Comparison of ENCODE assay signal across 21 cellular contexts in genomic region chr10:12631216-12631615, GRCh38.
DNase-seq lines count a peak whose midpoint lies in the region; ATAC-seq, FAIRE-seq and TF ChIP-seq lines count a peak whose summit lies in the region.
"Had no signal": no experiment of that assay in that cellular context is flagged by ENCODE, and none has a peak within 500 bp of the region (broad histone marks: within the 10 kb centered on the region; RNA-seq: fewer than 3 reads in every experiment).

No MANE protein-coding gene starts in this region.

- CTCF ChIA-PET in mammary epithelial cell (lab: Charles Lee; ENCODE audit: low non-redundant PET), result no interaction called here

- dilution Hi-C loops in mammary epithelial cell (cut with HindIII; ENCODE audit: low sequenced_read_pairs), result no loop called here
- dilution Hi-C loops in keratinocyte (cut with MboI; ENCODE audit: extremely low pct_ligation_motif_present, low sequenced_read_pairs), result no loop called here

- WGBS in mammary epithelial cell (ENCODE audit: low coverage, missing lambda C conversion rate), result 15% methylated on average over 3 of the region's 3 CpGs

- H3K4me3 ChIP-seq in mammary epithelial cell (replicated peaks in 1 of 3; ENCODE audit: insufficient read depth in 1 of 3, low read depth in 2 of 3, low read length in 3 of 3) (no peak overlapping the region), keratinocyte (ENCODE audit: control insufficient read depth in 2 of 3, extremely low read depth in 1 of 3, insufficient read depth in 2 of 3, low read depth in 1 of 3, low read length in 3 of 3) (no peak overlapping the region), H7 (ENCODE audit: insufficient read depth, low read depth, low read length) (no peak overlapping the region)
- H3K4me3 ChIP-seq: HAP-1, upper lobe of right lung had no signal

- H4K20me1 ChIP-seq in mammary epithelial cell (ENCODE audit: insufficient read depth, low read length) (no peaks in the 10 kb centered on the region), keratinocyte (ENCODE audit: control insufficient read depth, extremely low read depth, insufficient read depth, low read length) (no peaks in the 10 kb centered on the region)

- in situ Hi-C loops in ACHN (cut with HindIII; ENCODE audit: low pct_ligation_motif_present, low pct_unique_long_range_greater_than_20kb, low sequenced_read_pairs) (no loop called here), mammary epithelial cell (cut with MboI; ENCODE audit: low sequenced_read_pairs in 2 of 2) (no loop called here)

- H3K27ac ChIP-seq in mammary epithelial cell (ENCODE audit: insufficient read depth, low read depth, low read length) (no peak overlapping the region), keratinocyte (ENCODE audit: control insufficient read depth, insufficient read depth, low read length) (no peak overlapping the region)
- H3K27ac ChIP-seq: brain microvascular endothelial cell, upper lobe of right lung had no signal

- FAIRE-seq in keratinocyte (lab: Jason Lieb, UNC), result no peak

- no peaks in the 10 kb centered on the region for H3K9me1 ChIP-seq in keratinocyte (ENCODE audit: control insufficient read depth, extremely low read depth, insufficient read depth, low read length)

- H3K4me2 ChIP-seq in mammary epithelial cell (ENCODE audit: insufficient read depth, low read depth, low read length) (peak overlapping the region; percentile 41), keratinocyte (ENCODE audit: control insufficient read depth, extremely low read depth, insufficient read depth, low read depth, low read length) (peak overlapping the region; percentile 12)

- H3K27me3 ChIP-seq in mammary epithelial cell (ENCODE audit: insufficient read depth, low read length) (no peaks in the 10 kb centered on the region), keratinocyte (ENCODE audit: control insufficient read depth, extremely low read depth, insufficient read depth, low read length) (no peaks in the 10 kb centered on the region), H7 (ENCODE audit: control insufficient read depth, insufficient read depth, low read length) (no peaks in the 10 kb centered on the region)
- H3K27me3 ChIP-seq: brain microvascular endothelial cell, upper lobe of right lung had no signal

- no peaks in the 10 kb centered on the region for H3K79me2 ChIP-seq in mammary epithelial cell (ENCODE audit: insufficient read depth, low read length)
- no peaks in the 10 kb centered on the region for H3K79me2 ChIP-seq in keratinocyte (ENCODE audit: control insufficient read depth, insufficient read depth, low read length)

- H2AFZ ChIP-seq in mammary epithelial cell (ENCODE audit: low read depth, low read length), result no peak overlapping the region
- no peak overlapping the region for H2AFZ ChIP-seq in keratinocyte (ENCODE audit: control insufficient read depth, low read length)

- no peak overlapping the region for H3K9ac ChIP-seq in mammary epithelial cell (ENCODE audit: insufficient read depth, low read length)
- no peak overlapping the region for H3K9ac ChIP-seq in keratinocyte (ENCODE audit: control insufficient read depth, extremely low read depth, insufficient read depth, low read length)

- H3K9me3 ChIP-seq in mammary epithelial cell (replicated peaks; ENCODE audit: insufficient read depth, low read length) (peaks cover 3% of the 10 kb centered on the region), keratinocyte (ENCODE audit: control insufficient read depth, low read depth, low read length) (peaks cover 11% of the 10 kb centered on the region)
- H3K9me3 ChIP-seq: HAP-1, upper lobe of right lung had no signal

- DNase-seq in ACHN (peak; percentile 14), HT-29 (ENCODE audit: low spot score) (peak; percentile 25), mammary epithelial cell (peak; percentile 41), keratinocyte (ENCODE audit: low read depth, low spot score) (no peak), hypothalamus (lab: John Stamatoyannopoulos, UW) (no peak), H7 (no peak), OCI-M1 (lab: John Stamatoyannopoulos, UW) (no peak)
- DNase-seq: activated CD4-positive, alpha-beta T cell treated with anti-CD3 and anti-CD28 coated beads for 36 hours; brain microvascular endothelial cell; DMS79; endodermal cell; glutamatergic neuron; islet precursor cell; KG1; NCI-H1436; NCI-H526 treated with DMSO at 0.1 percent for 48 hours; nucleus accumbens; stimulated activated naive CD4-positive, alpha-beta T cell; upper lobe of right lung had no signal

- intact Hi-C loops in mammary epithelial cell (cut with micrococcal nuclease), result no loop called here

- no peak for TF ChIP-seq CTCF in mammary epithelial cell (conservative IDR thresholded peaks at IDR 0.05 in 1 of 2, IDR thresholded peaks at IDR 0.05 in 1 of 2; ENCODE audit: extremely low read depth in 1 of 2, insufficient read depth in 1 of 2, low read depth in 1 of 2, low read length in 2 of 2)
- TF ChIP-seq CTCF in keratinocyte (optimal IDR thresholded peaks at IDR 0.05 in 1 of 3, IDR thresholded peaks at IDR 0.05 in 1 of 3, conservative IDR thresholded peaks at IDR 0.05 in 1 of 3; ENCODE audit: extremely low read depth in 1 of 3, insufficient read depth in 2 of 3, low read length in 3 of 3), result no peak

- no peak for ATAC-seq in HG03442 (IDR thresholded peaks at IDR 0.05; ENCODE audit: unreplicated experiment)
- ATAC-seq: activated CD4-positive, alpha-beta T cell treated with anti-CD3 and anti-CD28 coated beads for 36 hours had no signal

- H3K4me1 ChIP-seq in mammary epithelial cell (ENCODE audit: insufficient read depth, low read length) (peaks cover 10% of the 10 kb centered on the region), keratinocyte (ENCODE audit: control insufficient read depth, extremely low read depth, insufficient read depth, low read length) (peaks cover 4% of the 10 kb centered on the region)
- H3K4me1 ChIP-seq: upper lobe of right lung had no signal

- H3K36me3 ChIP-seq in mammary epithelial cell (ENCODE audit: insufficient read depth, low read length), result no peaks in the 10 kb centered on the region
- H3K36me3 ChIP-seq in keratinocyte (ENCODE audit: control insufficient read depth in 2 of 2, extremely low read depth in 1 of 2, insufficient read depth in 2 of 2, low read length in 2 of 2), result no peaks in the 10 kb centered on the region
- no peaks in the 10 kb centered on the region for H3K36me3 ChIP-seq in H7 (replicated peaks; ENCODE audit: control insufficient read depth, insufficient read depth, low read length)
- H3K36me3 ChIP-seq: brain microvascular endothelial cell, HAP-1, upper lobe of right lung had no signal

- BruUV-seq in mammary epithelial cell (replicated peaks; lab: Mats Ljungman, UMichigan), result no TSS peak

Comparison
In these comparisons a context has a peak if more than half of its experiments do, and no peak if none do; other contexts are left out.
1. DNase-seq: peak in ACHN (single experiment), HT-29 (single experiment) and mammary epithelial cell (single experiment); none in keratinocyte (single experiment), hypothalamus (0 of 51), H7 (single experiment) and OCI-M1 (single experiment).